In genomic region chr6:47235964-47236760, GRCh38 we compare ENCODE assay signal across 8 cellular contexts.
DNase-seq lines count a peak whose midpoint lies in the region; ATAC-seq and TF ChIP-seq lines count a peak whose summit lies in the region.

No MANE protein-coding gene starts in this region.

- no peak overlapping the region for H3K4me3 ChIP-seq in BLaER1 treated with 17β-estradiol and CSF1 and Interleukin-3, amounts not matched to agents 10 nM and 100 nM
- no peak overlapping the region for H3K4me3 ChIP-seq in fibroblast of the aortic adventitia (ENCODE audit: low read depth, low read length)

- H3K36me3 Mint-ChIP-seq in activated naive CD8-positive, alpha-beta T cell treated with anti-CD3 and anti-CD28 coated beads, Interleukin-2, amount 50 U/mL, for 24 hours (ENCODE audit: low read depth) = no peaks in the 10 kb centered on the region
- H3K36me3 Mint-ChIP-seq in activated T-helper 17 cell treated with anti-CD3 and anti-CD28 coated beads, Interleukin-2, amount 50 U/mL, for 72 hours (ENCODE audit: low read depth) = no peaks in the 10 kb centered on the region

- DNase-seq in NCI-H69 (lab: John Stamatoyannopoulos, UW) = peak; percentile 44
- DNase-seq in fibroblast of the aortic adventitia (ENCODE audit: low read depth) = peak; percentile 47
- no peak for DNase-seq in activated naive CD8-positive, alpha-beta T cell treated with anti-CD3 and anti-CD28 coated beads, Interleukin-2, amount 50 U/mL, for 24 hours

- no peak overlapping the region for H3K27ac Mint-ChIP-seq in activated naive CD8-positive, alpha-beta T cell treated with anti-CD3 and anti-CD28 coated beads, Interleukin-2, amount 50 U/mL, for 24 hours
- no peak overlapping the region for H3K27ac Mint-ChIP-seq in activated T-helper 17 cell treated with anti-CD3 and anti-CD28 coated beads, Interleukin-2, amount 50 U/mL, for 72 hours

- no peaks in the 10 kb centered on the region; a peak in 1 of 22 replicates for H3K27me3 ChIP-seq in BLaER1 treated with 17β-estradiol and CSF1 and Interleukin-3, amounts not matched to agents 10 nM and 100 nM

- no peaks in the 10 kb centered on the region for H3K4me1 Mint-ChIP-seq in activated naive CD8-positive, alpha-beta T cell treated with anti-CD3 and anti-CD28 coated beads, Interleukin-2, amount 50 U/mL, for 24 hours
- no peaks in the 10 kb centered on the region for H3K4me1 Mint-ChIP-seq in activated T-helper 17 cell treated with anti-CD3 and anti-CD28 coated beads, Interleukin-2, amount 50 U/mL, for 72 hours

- no peaks in the 10 kb centered on the region for H4K20me1 ChIP-seq in BLaER1 treated with 17β-estradiol and CSF1 and Interleukin-3, amounts not matched to agents 10 nM and 100 nM

- peak; percentile 64 for ATAC-seq in HG02798 (IDR thresholded peaks at IDR 0.05; ENCODE audit: poor library complexity, unreplicated experiment)
- no peak for ATAC-seq in activated naive CD8-positive, alpha-beta T cell treated with anti-CD3 and anti-CD28 coated beads, Interleukin-2, amount 50 U/mL, for 24 hours
- ATAC-seq in HG02678 (IDR thresholded peaks at IDR 0.05; ENCODE audit: unreplicated experiment) = no peak
- ATAC-seq in HG02973 (IDR thresholded peaks at IDR 0.05; ENCODE audit: unreplicated experiment) = no peak
- no peak for ATAC-seq in activated T-helper 17 cell treated with anti-CD3 and anti-CD28 coated beads, Interleukin-2, amount 50 U/mL, for 72 hours (replicated peaks)

- peaks cover 30 to 58% (median 39%) of the 10 kb centered on the region in 10 experiments for H3K4me1 ChIP-seq in BLaER1 treated with 17β-estradiol and CSF1 and Interleukin-3, amounts not matched to agents 10 nM and 100 nM

- H3K4me2 ChIP-seq in BLaER1 treated with 17β-estradiol and CSF1 and Interleukin-3, amounts not matched to agents 10 nM and 100 nM = peak overlapping the region in 6 of 11 experiments; percentile 1 to 67 (median 18); a peak in 11 of 22 replicates

- peak overlapping the region in 4 of 11 experiments; percentile 14 to 46 (median 29); a peak in 4 of 22 replicates for H3K27ac ChIP-seq in BLaER1 treated with 17β-estradiol and CSF1 and Interleukin-3, amounts not matched to agents 10 nM and 100 nM

- H3K9ac ChIP-seq in BLaER1 treated with 17β-estradiol and CSF1 and Interleukin-3, amounts not matched to agents 10 nM and 100 nM = no peak overlapping the region

- peaks cover 6 to 76% (median 46%) of the 10 kb centered on the region in 11 experiments; a peak in 19 of 22 replicates for H3K36me3 ChIP-seq in BLaER1 treated with 17β-estradiol and CSF1 and Interleukin-3, amounts not matched to agents 10 nM and 100 nM

- H3K4me3 Mint-ChIP-seq in activated naive CD8-positive, alpha-beta T cell treated with anti-CD3 and anti-CD28 coated beads, Interleukin-2, amount 50 U/mL, for 24 hours = no peak overlapping the region
- H3K4me3 Mint-ChIP-seq in activated T-helper 17 cell treated with anti-CD3 and anti-CD28 coated beads, Interleukin-2, amount 50 U/mL, for 72 hours = no peak overlapping the region

- no peak for TF ChIP-seq CTCF in fibroblast of the aortic adventitia (IDR thresholded peaks at IDR 0.05; ENCODE audit: insufficient read depth, low read length)

- H3K9me3 ChIP-seq in BLaER1 treated with 17β-estradiol and CSF1 and Interleukin-3, amounts not matched to agents 10 nM and 100 nM (replicated peaks in 1 of 11) = no peaks in the 10 kb centered on the region

- no peaks in the 10 kb centered on the region for H3K27me3 Mint-ChIP-seq in activated naive CD8-positive, alpha-beta T cell treated with anti-CD3 and anti-CD28 coated beads, Interleukin-2, amount 50 U/mL, for 24 hours
- no peaks in the 10 kb centered on the region for H3K27me3 Mint-ChIP-seq in activated T-helper 17 cell treated with anti-CD3 and anti-CD28 coated beads, Interleukin-2, amount 50 U/mL, for 72 hours

- no peaks in the 10 kb centered on the region for H3K9me3 Mint-ChIP-seq in activated naive CD8-positive, alpha-beta T cell treated with anti-CD3 and anti-CD28 coated beads, Interleukin-2, amount 50 U/mL, for 24 hours
- no peaks in the 10 kb centered on the region for H3K9me3 Mint-ChIP-seq in activated T-helper 17 cell treated with anti-CD3 and anti-CD28 coated beads, Interleukin-2, amount 50 U/mL, for 72 hours
